20 cellular contexts compared by ENCODE assay signal in genomic region chr2:20195431-20195830, GRCh38. TPM values are rescaled to one million over a fixed set of nuclear protein-coding genes. Genes with fewer than 3 reads are reported as not detected.
A peak's percentile ranks its signal among the peaks of the same experiment; 100 is the strongest.
DNase-seq lines count a peak whose midpoint lies in the region; FAIRE-seq and TF ChIP-seq lines count a peak whose summit lies in the region.
"Had no signal": no experiment of that assay in that cellular context is flagged by ENCODE, and none has a peak within 500 bp of the region (broad histone marks: within the 10 kb centered on the region; RNA-seq: fewer than 3 reads in every experiment).

No MANE protein-coding gene starts in this region.

- no peak for DNase-seq in Peyer's patch
- DNase-seq in keratinocyte (ENCODE audit: low read depth, low spot score) = no peak
- no peak for DNase-seq in thyroid gland
- no peak for DNase-seq in NCI-H1436 treated with DMSO at 0.1 percent for 48 hours (lab: John Stamatoyannopoulos, UW)
- DNase-seq in stimulated activated CD4-positive, alpha-beta T cell treated with anti-CD3 and anti-CD28 coated beads, Interleukin-4, amount 100 ng/mL, for 1 hour = no peak
- DNase-seq in kidney tubule cell (ENCODE audit: low spot score) = no peak
- no peak for DNase-seq in glomerular visceral epithelial cell (ENCODE audit: extremely low spot score)
- DNase-seq: ACHN, DND-41, H7, HFFc6, IMR-90, NCI-H146, NCI-H2029 treated with DMSO at 0.1 percent for 48 hours, NCI-H2171, NCI-H526, PC-3 had no signal

- FAIRE-seq in keratinocyte (lab: Jason Lieb, UNC) = peak; percentile 65

- H3K4me3 ChIP-seq in Peyer's patch = peak overlapping the region in 2 of 4 donors; percentile 22 to 31
- no peak overlapping the region for H3K4me3 ChIP-seq in keratinocyte (ENCODE audit: control insufficient read depth in 2 of 3, extremely low read depth in 1 of 3, insufficient read depth in 2 of 3, low read depth in 1 of 3, low read length in 3 of 3)
- H3K4me3 ChIP-seq in muscle layer of duodenum (ENCODE audit: low read depth in 1 of 2, low read length in 2 of 2) = peak overlapping the region in 1 of 2 donors; percentile 26
- no peak overlapping the region for H3K4me3 ChIP-seq in thyroid gland (replicated peaks in 1 of 3)
- H3K4me3 ChIP-seq: SJSA1 had no signal

- H3K9ac ChIP-seq in keratinocyte (ENCODE audit: control insufficient read depth, extremely low read depth, insufficient read depth, low read length) = no peak overlapping the region

- H3K27me3 ChIP-seq in Peyer's patch = no peaks in the 10 kb centered on the region
- no peaks in the 10 kb centered on the region for H3K27me3 ChIP-seq in keratinocyte (ENCODE audit: control insufficient read depth, extremely low read depth, insufficient read depth, low read length)
- H3K27me3 ChIP-seq in muscle layer of duodenum (ENCODE audit: low read depth, low read length) = no peaks in the 10 kb centered on the region
- H3K27me3 ChIP-seq in thyroid gland = no peaks in the 10 kb centered on the region
- H3K27me3 ChIP-seq: SJSA1 had no signal

- H3K36me3 ChIP-seq in Peyer's patch (no peaks in the 10 kb centered on the region), keratinocyte (ENCODE audit: control insufficient read depth in 2 of 2, extremely low read depth in 1 of 2, insufficient read depth in 2 of 2, low read length in 2 of 2) (peaks cover 0 to under 1% of the 10 kb centered on the region in 2 experiments), muscle layer of duodenum (ENCODE audit: control insufficient read depth in 1 of 2, insufficient read depth in 2 of 2, low read length in 2 of 2) (no peaks in the 10 kb centered on the region), thyroid gland (no peaks in the 10 kb centered on the region)
- H3K36me3 ChIP-seq: SJSA1 had no signal

- intact Hi-C loops in thyroid gland (cut with DNase I) = no loop called here

- H3K9me3 ChIP-seq in Peyer's patch = no peaks in the 10 kb centered on the region
- no peaks in the 10 kb centered on the region for H3K9me3 ChIP-seq in keratinocyte (ENCODE audit: control insufficient read depth, low read depth, low read length)
- no peaks in the 10 kb centered on the region for H3K9me3 ChIP-seq in muscle layer of duodenum (ENCODE audit: control insufficient read depth in 1 of 2, low read length in 2 of 2)
- H3K9me3 ChIP-seq in thyroid gland = no peaks in the 10 kb centered on the region
- H3K9me3 ChIP-seq: SJSA1 had no signal

- dilution Hi-C loops in keratinocyte (cut with MboI; ENCODE audit: extremely low pct_ligation_motif_present, low sequenced_read_pairs) = no loop called here

- no peaks in the 10 kb centered on the region for H3K79me2 ChIP-seq in keratinocyte (ENCODE audit: control insufficient read depth, insufficient read depth, low read length)

- H3K27ac ChIP-seq in Peyer's patch (peak overlapping the region in 3 of 4 donors; percentile 46 to 91 (median 89)), keratinocyte (ENCODE audit: control insufficient read depth, insufficient read depth, low read length) (no peak overlapping the region), muscle layer of duodenum (ENCODE audit: low read length) (peak overlapping the region; percentile 63), thyroid gland (peak overlapping the region in 2 of 3 donors; percentile 51 to 85)
- H3K27ac ChIP-seq: SJSA1 had no signal

- peaks cover 6% of the 10 kb centered on the region for H4K20me1 ChIP-seq in keratinocyte (ENCODE audit: control insufficient read depth, extremely low read depth, insufficient read depth, low read length)

- H2AFZ ChIP-seq in keratinocyte (ENCODE audit: control insufficient read depth, low read length) = no peak overlapping the region

- no peak for TF ChIP-seq POLR2A in Peyer's patch (IDR thresholded peaks at IDR 0.05)
- no peak for TF ChIP-seq POLR2A in thyroid gland (IDR thresholded peaks at IDR 0.05)

- WGBS in thyroid gland, 2 donors = 90 to 94% methylated on average over 10 of the region's 10 CpGs

- H3K9me1 ChIP-seq in keratinocyte (ENCODE audit: control insufficient read depth, extremely low read depth, insufficient read depth, low read length) = no peaks in the 10 kb centered on the region

- H3K4me1 ChIP-seq in Peyer's patch = peaks cover 0 to 39% (median 0%) of the 10 kb centered on the region in 4 donors
- peaks cover 29% of the 10 kb centered on the region for H3K4me1 ChIP-seq in keratinocyte (ENCODE audit: control insufficient read depth, extremely low read depth, insufficient read depth, low read length)
- H3K4me1 ChIP-seq in muscle layer of duodenum (ENCODE audit: control insufficient read depth in 1 of 2, insufficient read depth in 2 of 2, low read length in 2 of 2) = peaks cover 0 to 3% of the 10 kb centered on the region in 2 donors
- peaks cover 29 to 55% of the 10 kb centered on the region in 2 donors for H3K4me1 ChIP-seq in thyroid gland
- H3K4me1 ChIP-seq: SJSA1 had no signal

- H3K4me2 ChIP-seq in keratinocyte (ENCODE audit: control insufficient read depth, extremely low read depth, insufficient read depth, low read depth, low read length) = no peak overlapping the region

- no peak for TF ChIP-seq CTCF in Peyer's patch (IDR thresholded peaks at IDR 0.05)
- no peak for TF ChIP-seq CTCF in keratinocyte (optimal IDR thresholded peaks at IDR 0.05 in 1 of 3, IDR thresholded peaks at IDR 0.05 in 1 of 3, conservative IDR thresholded peaks at IDR 0.05 in 1 of 3; ENCODE audit: extremely low read depth in 1 of 3, insufficient read depth in 2 of 3, low read length in 3 of 3)
- TF ChIP-seq CTCF in thyroid gland (IDR thresholded peaks at IDR 0.05) = no peak

RNA-seq across cellular contexts. Expression of gene SDC1, which starts 29.5 kb away (rescaled TPM):
- 100 to 1,000 TPM in 3 of 4 donors, 10 to 100 TPM in 1; 25.6 to 343 (median 197) TPM for total RNA-seq in Peyer's patch
- 696 to 1,073 TPM (median 1,057 TPM) in 3 replicates for polyA plus RNA-seq in keratinocyte
- polyA plus RNA-seq in keratinocyte (2011; ENCODE audit: low read depth) = 577 TPM
- 226 and 414 TPM in 2 replicates for polyA plus RNA-seq in keratinocyte (2011; cell fraction: cytosol; rRNA removed)
- 1,167 and 1,399 TPM in 2 replicates for polyA plus RNA-seq in keratinocyte (2011; cell fraction: nucleus; rRNA removed)
- 758 and 1,072 TPM in 2 replicates for polyA plus RNA-seq in keratinocyte (2012; ENCODE audit: low replicate concordance)
- polyA minus RNA-seq in keratinocyte = 474 to 810 TPM (median 579 TPM) in 3 replicates
- polyA minus RNA-seq in keratinocyte (2011; cell fraction: cytosol; rRNA and poly(A)+ RNA removed) = 947 TPM
- polyA minus RNA-seq in keratinocyte (2011; cell fraction: nucleus; rRNA and poly(A)+ RNA removed) = 1,336 and 1,444 TPM in 2 replicates
- 10 to 100 TPM; 21.9 to 28.0 (median 24.7) TPM for total RNA-seq in thyroid gland
- polyA plus RNA-seq: CD14-positive monocyte had no signal
